ENCODE assay signal across 16 cellular contexts in genomic region chr15:62348528-62349087, GRCh38.
"Had no signal": no experiment of that assay in that cellular context is flagged by ENCODE, and none has a peak within 500 bp of the region (broad histone marks: within the 10 kb centered on the region; RNA-seq: fewer than 3 reads in every experiment).

No MANE protein-coding gene starts in this region.

- H3K36me3 Mint-ChIP-seq: activated naive CD4-positive, alpha-beta T cell treated with anti-CD3 and anti-CD28 coated beads, Interleukin-2, amount 10 ng/mL, durations not matched to agents 7 days and 5 days; natural killer cell treated with Interleukin-12 subunit alpha and Interleukin-12 subunit beta and Interleukin-15 and Interleukin-18, amount 100 ng/mL, for 72 hours had no signal

- H3K4me3 Mint-ChIP-seq: activated B cell treated with CpG ODN at 0.5 μM for 24 hours; activated CD4-positive, alpha-beta T cell treated with anti-CD3 and anti-CD28 coated beads, Interleukin-2, amount 10 ng/mL, durations not matched to agents 24 days and 14 days; activated naive CD4-positive, alpha-beta T cell treated with anti-CD3 and anti-CD28 coated beads, Interleukin-2, amount 10 ng/mL, durations not matched to agents 7 days and 5 days; activated T-helper 17 cell treated with anti-CD3 and anti-CD28 coated beads, Interleukin-2, amount 50 U/mL, for 72 hours; natural killer cell treated with Interleukin-12 subunit alpha and Interleukin-12 subunit beta and Interleukin-15 and Interleukin-18, amount 100 ng/mL, for 72 hours; T-helper 1 cell treated with Interleukin-12 subunit alpha and Interleukin-12 subunit beta and Interleukin-4 antibody, amounts not matched to agents 30 μg/mL and 1 μg/mL, for 36 hours had no signal

- H3K9me3 ChIP-seq: lower lobe of right lung, right atrium auricular region, tibial nerve had no signal

- H3K27ac Mint-ChIP-seq: activated B cell treated with CpG ODN at 0.5 μM for 24 hours; activated CD4-positive, alpha-beta T cell treated with anti-CD3 and anti-CD28 coated beads, Interleukin-2, amount 10 ng/mL, durations not matched to agents 24 days and 14 days; activated naive CD4-positive, alpha-beta T cell treated with anti-CD3 and anti-CD28 coated beads, Interleukin-2, amount 10 ng/mL, durations not matched to agents 7 days and 5 days; activated T-helper 17 cell treated with anti-CD3 and anti-CD28 coated beads, Interleukin-2, amount 50 U/mL, for 72 hours; natural killer cell treated with Interleukin-12 subunit alpha and Interleukin-12 subunit beta and Interleukin-15 and Interleukin-18, amount 100 ng/mL, for 72 hours; T-helper 1 cell treated with Interleukin-12 subunit alpha and Interleukin-12 subunit beta and Interleukin-4 antibody, amounts not matched to agents 30 μg/mL and 1 μg/mL, for 36 hours had no signal

- DNase-seq: activated B cell treated with CpG ODN at 0.5 μM for 24 hours; activated CD4-positive, alpha-beta T cell treated with anti-CD3 and anti-CD28 coated beads, Interleukin-2, amount 10 ng/mL, durations not matched to agents 24 days and 14 days; activated naive CD4-positive, alpha-beta T cell treated with anti-CD3 and anti-CD28 coated beads, Interleukin-2, amount 10 ng/mL, durations not matched to agents 7 days and 5 days; activated T-cell treated with anti-CD3 and anti-CD28 coated beads for 4 hours; central memory CD4-positive, alpha-beta T cell; cortex of kidney; hypothalamus; lower lobe of right lung; nucleus accumbens; small intestine had no signal

- H3K4me1 ChIP-seq: gastroesophageal sphincter, right atrium auricular region, tibial nerve had no signal

- H3K4me3 ChIP-seq: gastroesophageal sphincter, lower lobe of right lung, right atrium auricular region, tibial nerve had no signal

- H3K36me3 ChIP-seq: gastroesophageal sphincter, lower lobe of right lung, right atrium auricular region, tibial nerve had no signal

- H3K27ac ChIP-seq: gastroesophageal sphincter, lower lobe of right lung, right atrium auricular region, tibial nerve had no signal

- H3K27me3 Mint-ChIP-seq: activated CD4-positive, alpha-beta T cell treated with anti-CD3 and anti-CD28 coated beads, Interleukin-2, amount 10 ng/mL, durations not matched to agents 24 days and 14 days had no signal

- H3K9me3 Mint-ChIP-seq: activated naive CD4-positive, alpha-beta T cell treated with anti-CD3 and anti-CD28 coated beads, Interleukin-2, amount 10 ng/mL, durations not matched to agents 7 days and 5 days; activated T-helper 17 cell treated with anti-CD3 and anti-CD28 coated beads, Interleukin-2, amount 50 U/mL, for 72 hours; natural killer cell treated with Interleukin-12 subunit alpha and Interleukin-12 subunit beta and Interleukin-15 and Interleukin-18, amount 100 ng/mL, for 72 hours had no signal

- ATAC-seq: activated T-helper 17 cell treated with anti-CD3 and anti-CD28 coated beads, Interleukin-2, amount 50 U/mL, for 72 hours; gastroesophageal sphincter; lower lobe of right lung had no signal

- H3K27me3 ChIP-seq: gastroesophageal sphincter, right atrium auricular region, tibial nerve had no signal
